In the genomic region with DNA sequence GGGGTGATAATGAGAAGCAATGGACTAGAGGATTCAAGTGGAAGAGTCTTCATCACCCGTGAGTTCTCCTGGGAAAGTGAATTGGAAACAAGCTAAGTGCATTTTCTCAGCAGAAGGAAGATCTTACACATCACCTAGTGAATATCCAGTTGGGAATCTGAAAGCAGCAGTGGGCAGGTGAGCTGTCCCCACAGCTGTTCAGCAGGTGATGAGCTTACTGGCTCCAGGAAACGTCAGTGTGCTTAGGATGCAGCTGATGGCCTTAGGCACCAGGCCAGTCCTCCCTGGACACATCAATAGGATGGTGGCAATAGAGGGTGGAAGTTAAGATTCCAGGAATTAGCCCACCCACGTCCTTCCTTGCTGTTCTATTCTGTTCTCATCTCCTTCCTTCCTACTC, we compare ENCODE assay signal across 11 cellular contexts.
"Had no signal": no experiment of that assay in that cellular context is flagged by ENCODE, and none has a peak within 500 bp of the region (broad histone marks: within the 10 kb centered on the region; RNA-seq: fewer than 3 reads in every experiment).

No MANE protein-coding gene starts in this region.

- H3K4me1 Mint-ChIP-seq: natural killer cell had no signal

- H3K36me3 Mint-ChIP-seq: natural killer cell had no signal

- H3K4me3 ChIP-seq: gastroesophageal sphincter, transverse colon, vagina had no signal

- H3K4me1 ChIP-seq: transverse colon, vagina had no signal

- H3K27me3 ChIP-seq: gastroesophageal sphincter, transverse colon, vagina had no signal

- DNase-seq: activated naive CD4-positive, alpha-beta T cell treated with anti-CD3 and anti-CD28 coated beads, Interleukin-2, amount 50 U/mL, for 16 hours; activated T-cell treated with anti-CD3 and anti-CD28 coated beads, Interleukin-2, amount 50 U/mL, for 24 hours; erythroblast; left colon; natural killer cell; nucleus accumbens; stimulated activated CD4-positive, alpha-beta T cell treated with anti-CD3 and anti-CD28 coated beads, Interleukin-2, amount 100 ng/mL, for 48 hours; stimulated activated naive CD4-positive, alpha-beta T cell treated with Interleukin-2 at 50 U/mL for 16 hours; transverse colon had no signal

- H3K27me3 Mint-ChIP-seq: activated T-cell treated with anti-CD3 and anti-CD28 coated beads, Interleukin-2, amount 50 U/mL, for 24 hours had no signal

- H3K36me3 ChIP-seq: gastroesophageal sphincter, transverse colon, vagina had no signal

- H3K27ac ChIP-seq: gastroesophageal sphincter, transverse colon, vagina had no signal

- H3K9me3 Mint-ChIP-seq: natural killer cell had no signal

- H3K9me3 ChIP-seq: gastroesophageal sphincter, transverse colon, vagina had no signal

- H3K27ac Mint-ChIP-seq: activated T-cell treated with anti-CD3 and anti-CD28 coated beads, Interleukin-2, amount 50 U/mL, for 24 hours had no signal

- H3K4me3 Mint-ChIP-seq: activated T-cell treated with anti-CD3 and anti-CD28 coated beads, Interleukin-2, amount 50 U/mL, for 24 hours; natural killer cell had no signal

- ATAC-seq: gastroesophageal sphincter, left colon, natural killer cell had no signal
